In the genomic region with DNA sequence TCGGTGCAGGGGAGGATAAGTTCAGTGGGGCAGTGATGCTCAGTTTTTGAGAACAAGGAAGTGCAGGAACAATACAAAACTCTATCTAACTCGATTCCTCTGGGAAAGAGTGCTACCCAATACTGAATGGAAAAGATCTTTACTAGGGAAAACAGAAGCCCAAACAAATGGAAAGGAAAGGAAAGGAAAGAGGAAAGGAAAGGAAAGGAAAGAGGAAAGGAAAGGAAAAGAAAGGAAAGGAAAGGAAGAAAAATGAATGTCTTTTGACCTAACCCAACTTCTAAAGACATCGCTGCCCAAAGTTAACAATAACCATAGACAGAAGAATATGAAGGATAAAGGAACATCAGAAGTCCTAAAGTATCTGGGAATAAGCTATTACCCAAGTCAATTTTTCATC, we compare ENCODE assay signal across 31 cellular contexts.
"Had no signal": no experiment of that assay in that cellular context is flagged by ENCODE, and none has a peak within 500 bp of the region (broad histone marks: within the 10 kb centered on the region; RNA-seq: fewer than 3 reads in every experiment).

No MANE protein-coding gene starts in this region.

- H3K4me3 Mint-ChIP-seq: activated CD8-positive, alpha-beta T cell treated with anti-CD3 and anti-CD28 coated beads for 36 hours; activated naive CD4-positive, alpha-beta T cell treated with anti-CD3 and anti-CD28 coated beads for 36 hours; activated naive CD4-positive, alpha-beta T cell treated with anti-CD3 and anti-CD28 coated beads, Interleukin-2, amount 50 U/mL, for 24 hours; activated naive CD8-positive, alpha-beta T cell treated with anti-CD3 and anti-CD28 coated beads for 36 hours; activated naive CD8-positive, alpha-beta T cell treated with anti-CD3 and anti-CD28 coated beads, Interleukin-2, amount 50 U/mL, for 24 hours; activated T-cell treated with anti-CD3 and anti-CD28 coated beads, Interleukin-2, amount 50 U/mL, for 4 hours; dendritic cell treated with granulocyte-macrophage colony-stimulating factor and Interleukin-4, amounts not matched to agents 40 ng/mL and 50 ng/mL, for 4 days; endodermal cell had no signal

- H3K27ac ChIP-seq: adrenal gland, body of pancreas, coronary artery, esophagus muscularis mucosa, foreskin keratinocyte, gastrocnemius medialis, heart left ventricle had no signal

- H3K4me1 ChIP-seq: adrenal gland, body of pancreas, gastrocnemius medialis had no signal

- H3K4me3 ChIP-seq: adrenal gland, body of pancreas, coronary artery, dorsolateral prefrontal cortex, esophagus muscularis mucosa, gastrocnemius medialis, heart left ventricle had no signal

- H3K9me3 Mint-ChIP-seq: activated CD8-positive, alpha-beta T cell treated with anti-CD3 and anti-CD28 coated beads for 36 hours; activated naive CD4-positive, alpha-beta T cell treated with anti-CD3 and anti-CD28 coated beads for 36 hours; activated naive CD4-positive, alpha-beta T cell treated with anti-CD3 and anti-CD28 coated beads, Interleukin-2, amount 50 U/mL, for 24 hours; activated naive CD8-positive, alpha-beta T cell treated with anti-CD3 and anti-CD28 coated beads for 36 hours; activated naive CD8-positive, alpha-beta T cell treated with anti-CD3 and anti-CD28 coated beads, Interleukin-2, amount 50 U/mL, for 24 hours; activated T-cell treated with anti-CD3 and anti-CD28 coated beads, Interleukin-2, amount 50 U/mL, for 4 hours; activated T-helper 2 cell treated with anti-CD3 and anti-CD28 coated beads, Interferon-gamma antibody, Interleukin-2, Interleukin-4, amounts not matched to agents 10 μg/mL and 5 μg/mL and 100 μg/mL, durations not matched to agents 14 hours and 24 hours and 36 hours; dendritic cell treated with granulocyte-macrophage colony-stimulating factor and Interleukin-4, amounts not matched to agents 40 ng/mL and 50 ng/mL, for 4 days; endodermal cell had no signal

- H3K27ac Mint-ChIP-seq: activated CD8-positive, alpha-beta T cell treated with anti-CD3 and anti-CD28 coated beads for 36 hours; activated naive CD4-positive, alpha-beta T cell treated with anti-CD3 and anti-CD28 coated beads for 36 hours; activated naive CD4-positive, alpha-beta T cell treated with anti-CD3 and anti-CD28 coated beads, Interleukin-2, amount 50 U/mL, for 24 hours; activated naive CD8-positive, alpha-beta T cell treated with anti-CD3 and anti-CD28 coated beads for 36 hours; activated naive CD8-positive, alpha-beta T cell treated with anti-CD3 and anti-CD28 coated beads, Interleukin-2, amount 50 U/mL, for 24 hours; activated T-helper 2 cell treated with anti-CD3 and anti-CD28 coated beads, Interferon-gamma antibody, Interleukin-2, Interleukin-4, amounts not matched to agents 10 μg/mL and 5 μg/mL and 100 μg/mL, durations not matched to agents 14 hours and 24 hours and 36 hours; dendritic cell treated with granulocyte-macrophage colony-stimulating factor and Interleukin-4, amounts not matched to agents 40 ng/mL and 50 ng/mL, for 4 days; endodermal cell had no signal

- ATAC-seq: activated CD8-positive, alpha-beta T cell treated with anti-CD3 and anti-CD28 coated beads for 36 hours; activated naive CD8-positive, alpha-beta T cell treated with anti-CD3 and anti-CD28 coated beads, Interleukin-2, amount 50 U/mL, for 24 hours; activated T-cell treated with anti-CD3 and anti-CD28 coated beads, Interleukin-2, amount 50 U/mL, for 4 hours; body of pancreas; foreskin keratinocyte; gastrocnemius medialis; heart left ventricle had no signal

- H3K27me3 ChIP-seq: adrenal gland, body of pancreas, dorsolateral prefrontal cortex, esophagus muscularis mucosa, foreskin keratinocyte, gastrocnemius medialis, heart left ventricle had no signal

- H3K9me3 ChIP-seq: adrenal gland, body of pancreas, esophagus muscularis mucosa, gastrocnemius medialis, heart left ventricle had no signal

- H3K27me3 Mint-ChIP-seq: activated CD8-positive, alpha-beta T cell treated with anti-CD3 and anti-CD28 coated beads for 36 hours; activated naive CD4-positive, alpha-beta T cell treated with anti-CD3 and anti-CD28 coated beads, Interleukin-2, amount 50 U/mL, for 24 hours; activated naive CD8-positive, alpha-beta T cell treated with anti-CD3 and anti-CD28 coated beads for 36 hours; activated naive CD8-positive, alpha-beta T cell treated with anti-CD3 and anti-CD28 coated beads, Interleukin-2, amount 50 U/mL, for 24 hours; dendritic cell treated with granulocyte-macrophage colony-stimulating factor and Interleukin-4, amounts not matched to agents 40 ng/mL and 50 ng/mL, for 4 days had no signal

- DNase-seq: activated CD4-positive, alpha-beta T cell treated with anti-CD3 and anti-CD28 coated beads for 1 hour; activated CD4-positive, alpha-beta T cell treated with anti-CD3 and anti-CD28 coated beads for 48 hours; activated CD4-positive, alpha-beta T cell treated with anti-CD3 and anti-CD28 coated beads, Interleukin-2, amount 50 U/mL, for 1 hour; activated CD4-positive, alpha-beta T cell treated with anti-CD3 and anti-CD28 coated beads, Interleukin-2, amount 50 U/mL, for 48 hours; activated CD8-positive, alpha-beta memory T cell treated with anti-CD3 and anti-CD28 coated beads for 24 hours; activated CD8-positive, alpha-beta T cell treated with anti-CD3 and anti-CD28 coated beads for 36 hours; activated effector memory CD4-positive, alpha-beta T cell treated with anti-CD3 and anti-CD28 coated beads, Interleukin-2, amount 50 U/mL, for 16 hours; activated naive CD4-positive, alpha-beta T cell treated with anti-CD3 and anti-CD28 coated beads for 36 hours; activated naive CD8-positive, alpha-beta T cell treated with anti-CD3 and anti-CD28 coated beads for 36 hours; activated naive CD8-positive, alpha-beta T cell treated with anti-CD3 and anti-CD28 coated beads, Interleukin-2, amount 50 U/mL, for 24 hours; activated T-cell treated with anti-CD3 and anti-CD28 coated beads, Interleukin-2, amount 50 U/mL, for 4 hours; adrenal gland; amygdala; aorta; body of pancreas; caudate nucleus; dorsolateral prefrontal cortex; effector memory CD4-positive, alpha-beta T cell; endodermal cell; erythroblast; foreskin keratinocyte; gastrocnemius medialis; glutamatergic neuron; heart left ventricle; T-helper 1 cell; T-helper 2 cell had no signal
